Comparison of ENCODE assay signal across 14 cellular contexts in genomic region chr12:112998997-112999767, GRCh38. TPM values are rescaled to one million over a fixed set of nuclear protein-coding genes. Genes with fewer than 3 reads are reported as not detected.
DNase-seq lines count a peak whose midpoint lies in the region; ATAC-seq and TF ChIP-seq lines count a peak whose summit lies in the region.
"Had no signal": no experiment of that assay in that cellular context is flagged by ENCODE, and none has a peak within 500 bp of the region (broad histone marks: within the 10 kb centered on the region; RNA-seq: fewer than 3 reads in every experiment).

No MANE protein-coding gene starts in this region.

- no CpG with 5 or more reads among the region's 12 CpGs for WGBS in mesendoderm (ENCODE audit: extremely low coverage, insufficient coverage, low lambda C conversion rate)

- H3K27ac ChIP-seq in PC-3 (ENCODE audit: low read length) (no peak overlapping the region), mesendoderm (ENCODE audit: low read depth, low read length) (no peak overlapping the region)
- H3K27ac ChIP-seq: SK-N-MC, upper lobe of left lung had no signal

- BruUV-seq in PC-3 (replicated peaks; lab: Mats Ljungman, UMichigan), result TSS peak; percentile 7

- CTCF ChIA-PET in PC-3 (lab: Charles Lee), result no interaction called here

- H3K79me1 ChIP-seq in mesendoderm (ENCODE audit: low read length), result no peaks in the 10 kb centered on the region

- H3K9me2 ChIP-seq in PC-3 (replicated peaks; ENCODE audit: low read length), result no peaks in the 10 kb centered on the region

- no peak overlapping the region for H4K5ac ChIP-seq in mesendoderm (ENCODE audit: low read length)

- ATAC-seq in GM21367 (IDR thresholded peaks at IDR 0.05; ENCODE audit: unreplicated experiment) (peak; percentile 77), HG03139 (IDR thresholded peaks at IDR 0.05; ENCODE audit: unreplicated experiment) (peak; percentile 81), PC-3 (no peak), GM18870 (IDR thresholded peaks at IDR 0.05; ENCODE audit: unreplicated experiment) (no peak)

- H4K8ac ChIP-seq in mesendoderm (ENCODE audit: low read depth, low read length), result no peak overlapping the region

- H3K27me3 ChIP-seq in PC-3 (ENCODE audit: low read length), result no peaks in the 10 kb centered on the region
- H3K27me3 ChIP-seq in mesendoderm (ENCODE audit: insufficient read depth, low read length, poor library complexity), result no peaks in the 10 kb centered on the region
- H3K27me3 ChIP-seq: upper lobe of left lung had no signal

- H3K23ac ChIP-seq in mesendoderm (ENCODE audit: low read length), result no peak overlapping the region

- H3K79me2 ChIP-seq in PC-3 (ENCODE audit: low read length) (no peaks in the 10 kb centered on the region), mesendoderm (ENCODE audit: control insufficient read depth, insufficient read depth, low read length) (no peaks in the 10 kb centered on the region)

- no peak overlapping the region for H3K4me2 ChIP-seq in PC-3 (ENCODE audit: low read length)
- no peak overlapping the region for H3K4me2 ChIP-seq in mesendoderm (ENCODE audit: low read length)

- peak; percentile 42 for DNase-seq in GM13977 (ENCODE audit: low spot score)
- no peak for DNase-seq in PC-3
- no peak for DNase-seq in mesendoderm
- no peak for DNase-seq in central memory CD4-positive, alpha-beta T cell
- DNase-seq in activated CD4-positive, alpha-beta T cell treated with anti-CD3 and anti-CD28 coated beads, Interleukin-2, amount 50 U/mL, for 1 hour, result no peak
- DNase-seq: Caco-2; stimulated activated CD4-positive, alpha-beta T cell treated with anti-CD3 and anti-CD28 coated beads, Interleukin-4, amount 100 ng/mL, for 24 hours had no signal

- H2AFZ ChIP-seq in PC-3 (ENCODE audit: low read length), result no peak overlapping the region

- H3K4ac ChIP-seq in mesendoderm (ENCODE audit: low read depth, low read length), result no peak overlapping the region

- no peak overlapping the region for H3K56ac ChIP-seq in mesendoderm (ENCODE audit: low read length)

- POLR2A ChIA-PET in PC-3 (lab: Charles Lee; ENCODE audit: unreplicated experiment), result no interaction called here

- intact Hi-C loops in PC-3 (cut with micrococcal nuclease), result no loop called here

- H2AK5ac ChIP-seq in mesendoderm (ENCODE audit: low read length), result no peak overlapping the region

- no peaks in the 10 kb centered on the region for H3F3A ChIP-seq in PC-3 (ENCODE audit: low read length, unreplicated experiment)

- H3K9ac ChIP-seq in PC-3 (ENCODE audit: low read length) (no peak overlapping the region), mesendoderm (ENCODE audit: low read length) (no peak overlapping the region)

- in situ Hi-C loops in GM13977 (cut with MboI; ENCODE audit: low pct_unique_long_range_greater_than_20kb, low sequenced_read_pairs, unreplicated experiment), result no loop called here

- no peak for TF ChIP-seq CTCF in GM13977 (IDR thresholded peaks at IDR 0.05; ENCODE audit: extremely low read depth, insufficient read depth, missing control alignments)
- TF ChIP-seq CTCF in PC-3 (conservative IDR thresholded peaks at IDR 0.05; ENCODE audit: low read depth, low read length), result no peak

- H3K18ac ChIP-seq in mesendoderm (ENCODE audit: low read length), result no peak overlapping the region

- H3K9me3 ChIP-seq in PC-3 (ENCODE audit: low read length), result no peaks in the 10 kb centered on the region
- H3K9me3 ChIP-seq: Caco-2, HAP-1 had no signal

- H3K4me1 ChIP-seq in PC-3 (ENCODE audit: insufficient read depth, low read length), result no peaks in the 10 kb centered on the region
- H3K4me1 ChIP-seq in mesendoderm (ENCODE audit: control insufficient read depth, low read depth, low read length), result no peaks in the 10 kb centered on the region
- H3K4me1 ChIP-seq: Caco-2, HAP-1, upper lobe of left lung had no signal

- H2BK5ac ChIP-seq in mesendoderm (ENCODE audit: low read length), result no peak overlapping the region

- H4K20me1 ChIP-seq in PC-3 (ENCODE audit: low read length), result no peaks in the 10 kb centered on the region

- no peak overlapping the region for H2BK120ac ChIP-seq in mesendoderm (ENCODE audit: low read depth, low read length)

- H3K36me3 ChIP-seq in PC-3 (ENCODE audit: low read depth, low read length) (no peaks in the 10 kb centered on the region), mesendoderm (ENCODE audit: control insufficient read depth, insufficient read depth, low read length) (no peaks in the 10 kb centered on the region)
- H3K36me3 ChIP-seq: HAP-1 had no signal

- no peak overlapping the region for H2BK15ac ChIP-seq in mesendoderm (replicated peaks; ENCODE audit: low read depth)

- H3K4me3 ChIP-seq in PC-3 (ENCODE audit: low read length), result no peak overlapping the region
- no peak overlapping the region for H3K4me3 ChIP-seq in mesendoderm (ENCODE audit: low read length)
- H3K4me3 ChIP-seq: HAP-1, SK-N-MC, upper lobe of left lung had no signal

RNA-seq across cellular contexts. Expression of gene OAS2, which starts 20.9 kb away (rescaled TPM):
- total RNA-seq in PC-3 (2014; rRNA removed), result 5.8 and 10.5 TPM in 2 replicates
- polyA plus RNA-seq in mesendoderm (2013, experiment 1 of 2), result 0.03 TPM
- polyA plus RNA-seq in mesendoderm (2013, experiment 2 of 2), result 0.06 TPM
- total RNA-seq: neural crest cell had no signal

RNA-seq across cellular contexts. Expression of gene DTX1, which starts 57.3 kb away (rescaled TPM):
- not detected in 2 replicates for total RNA-seq in PC-3 (2014; rRNA removed)
- polyA plus RNA-seq in mesendoderm (2013, experiment 1 of 2), result 1.9 TPM
- polyA plus RNA-seq in mesendoderm (2013, experiment 2 of 2), result 1.7 TPM
- total RNA-seq: Caco-2 had no signal

Comparison
In these comparisons a context has a peak if more than half of its experiments do, and no peak if none do; other contexts are left out.
1. ATAC-seq: peak in GM21367 (single experiment) and HG03139 (single experiment); none in PC-3 (single experiment) and GM18870 (single experiment).